Comparison of ENCODE assay signal across 13 cellular contexts in the genomic region with DNA sequence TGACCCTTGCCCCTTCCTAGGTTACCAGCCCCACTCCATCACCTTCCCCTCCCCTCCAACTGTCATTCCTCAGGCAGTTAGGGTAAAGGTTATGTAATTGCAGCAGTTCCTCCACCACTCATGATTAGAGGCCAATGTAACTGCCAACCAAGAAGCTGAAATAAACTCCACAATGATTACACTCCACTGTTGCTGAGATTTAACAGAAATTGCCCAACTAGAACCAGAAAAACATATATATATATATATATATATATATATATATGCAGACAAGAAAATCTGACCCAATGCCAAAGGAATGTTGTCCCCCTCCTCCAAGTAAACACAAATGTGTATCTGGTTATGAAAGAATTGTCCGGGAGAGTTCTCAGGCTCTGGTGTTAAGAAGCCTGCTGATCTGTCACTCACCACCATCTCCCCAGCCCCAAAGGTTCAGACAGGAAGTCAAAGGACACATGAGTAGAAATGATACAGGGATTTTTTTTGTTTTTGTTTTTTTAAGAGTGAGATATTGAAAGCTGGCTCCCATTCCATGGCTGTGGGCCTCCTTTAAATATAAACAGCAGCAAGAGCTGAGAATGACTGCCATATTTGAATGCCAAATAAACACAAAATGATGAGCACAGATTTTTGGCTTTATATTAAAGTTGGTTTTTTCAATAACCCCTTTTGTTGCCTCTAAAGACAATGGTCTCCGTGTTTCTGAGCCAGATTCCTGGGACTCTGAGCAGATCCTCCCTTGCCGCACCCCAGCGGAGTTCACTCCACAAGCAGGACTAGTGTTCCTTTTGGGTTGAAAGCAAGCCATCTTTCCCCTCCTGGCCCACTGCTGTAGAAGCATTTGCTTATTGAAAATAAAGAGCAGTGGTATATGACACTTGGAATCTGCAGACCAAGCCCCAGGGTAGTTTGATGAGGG.
A peak's percentile ranks its signal among the peaks of the same experiment; 100 is the strongest.
DNase-seq lines count a peak whose midpoint lies in the region; ATAC-seq and TF ChIP-seq lines count a peak whose summit lies in the region.
"Had no signal": no experiment of that assay in that cellular context is flagged by ENCODE, and none has a peak within 500 bp of the region (broad histone marks: within the 10 kb centered on the region; RNA-seq: fewer than 3 reads in every experiment).

No MANE protein-coding gene starts in this region.

- H3K27ac ChIP-seq in ACC112 (ENCODE audit: low read depth, low read length) = peak overlapping the region; percentile 55

- peak overlapping the region; percentile 53 for H2AFZ ChIP-seq in ACC112 (ENCODE audit: low read length, unreplicated experiment)

- no peaks in the 10 kb centered on the region for H3K9me3 Mint-ChIP-seq in endothelial cell (ENCODE audit: unreplicated experiment)
- H3K9me3 Mint-ChIP-seq: IgD-negative memory B cell; natural killer cell treated with Interleukin-12 subunit alpha and Interleukin-12 subunit beta and Interleukin-15 and Interleukin-18, amount 100 ng/mL, for 72 hours had no signal

- H3K4me3 Mint-ChIP-seq in endothelial cell (ENCODE audit: unreplicated experiment) = no peak overlapping the region
- H3K4me3 Mint-ChIP-seq: activated naive CD8-positive, alpha-beta T cell; IgD-negative memory B cell; natural killer cell treated with Interleukin-12 subunit alpha and Interleukin-12 subunit beta and Interleukin-15 and Interleukin-18, amount 100 ng/mL, for 72 hours had no signal

- no peaks in the 10 kb centered on the region for H3K79me2 ChIP-seq in ACC112 (ENCODE audit: control insufficient read depth, insufficient read depth, low read length, unreplicated experiment)

- H3K36me3 ChIP-seq in ACC112 (ENCODE audit: insufficient read depth, low read length) = no peaks in the 10 kb centered on the region

- ATAC-seq in GM18868 (IDR thresholded peaks at IDR 0.05; ENCODE audit: unreplicated experiment) = no peak
- no peak for ATAC-seq in HG03520 (IDR thresholded peaks at IDR 0.05; ENCODE audit: unreplicated experiment)
- ATAC-seq: natural killer cell treated with Interleukin-12 subunit alpha and Interleukin-12 subunit beta and Interleukin-15 and Interleukin-18, amount 100 ng/mL, for 72 hours had no signal

- H3K36me3 Mint-ChIP-seq in endothelial cell (ENCODE audit: low read depth, unreplicated experiment) = no peaks in the 10 kb centered on the region
- H3K36me3 Mint-ChIP-seq: IgD-negative memory B cell; natural killer cell treated with Interleukin-12 subunit alpha and Interleukin-12 subunit beta and Interleukin-15 and Interleukin-18, amount 100 ng/mL, for 72 hours had no signal

- TF ChIP-seq CTCF in endothelial cell (IDR thresholded peaks at IDR 0.05; ENCODE audit: unreplicated experiment) = no peak

- DNase-seq in NCI-H69 (lab: John Stamatoyannopoulos, UW) = peak; percentile 31
- no peak for DNase-seq in endothelial cell (ENCODE audit: low spot score)
- peak; percentile 23 for DNase-seq in myocyte (ENCODE audit: low read depth)
- no peak for DNase-seq in activated CD4-positive, alpha-beta T cell treated with anti-CD3 and anti-CD28 coated beads, Interleukin-2, amount 50 U/mL, for 4 hours
- no peak for DNase-seq in activated T-cell treated with anti-CD3 and anti-CD28 coated beads, Interleukin-2, amount 50 U/mL, for 1 hour
- DNase-seq: ACHN, NCI-H2029 had no signal

- H3K4me1 Mint-ChIP-seq in endothelial cell (ENCODE audit: unreplicated experiment) = peaks cover 3% of the 10 kb centered on the region
- H3K4me1 Mint-ChIP-seq: IgD-negative memory B cell had no signal

- peak overlapping the region; percentile 38 for H3K27ac Mint-ChIP-seq in endothelial cell (ENCODE audit: unreplicated experiment)
- H3K27ac Mint-ChIP-seq: activated naive CD8-positive, alpha-beta T cell; IgD-negative memory B cell; natural killer cell treated with Interleukin-12 subunit alpha and Interleukin-12 subunit beta and Interleukin-15 and Interleukin-18, amount 100 ng/mL, for 72 hours had no signal

- no peaks in the 10 kb centered on the region for H3K27me3 ChIP-seq in ACC112 (ENCODE audit: insufficient read depth, low read length)

- H3K4me3 ChIP-seq in ACC112 (ENCODE audit: low read depth, low read length) = 0 out of 2 replicates have a peak overlapping the region, but pooled peaks have one; percentile 19

- H3K27me3 Mint-ChIP-seq in endothelial cell (ENCODE audit: unreplicated experiment) = no peaks in the 10 kb centered on the region
- H3K27me3 Mint-ChIP-seq: activated naive CD8-positive, alpha-beta T cell had no signal

- H3K4me1 ChIP-seq in ACC112 (ENCODE audit: control insufficient read depth, insufficient read depth, low read length, unreplicated experiment) = peaks cover 16% of the 10 kb centered on the region

Comparison
In these comparisons a context has a peak if more than half of its experiments do, and no peak if none do; other contexts are left out.
1. DNase-seq: peak in NCI-H69 (single experiment) and myocyte (single experiment); none in endothelial cell (single experiment), activated CD4-positive, alpha-beta T cell treated with anti-CD3 and anti-CD28 coated beads, Interleukin-2, amount 50 U/mL, for 4 hours (0 of 2) and activated T-cell treated with anti-CD3 and anti-CD28 coated beads, Interleukin-2, amount 50 U/mL, for 1 hour (single experiment).